Comparison of ENCODE assay signal across 8 cellular contexts in genomic region chr1:211875541-211875940, GRCh38.
"Had no signal": no experiment of that assay in that cellular context is flagged by ENCODE, and none has a peak within 500 bp of the region (broad histone marks: within the 10 kb centered on the region; RNA-seq: fewer than 3 reads in every experiment).

No MANE protein-coding gene starts in this region.

- FAIRE-seq: G401.6, GM12878, GM12891, GM12892, GM18507, GM19239 had no signal

- DNase-seq: GDM1, GF-D8 had no signal

- ATAC-seq: GM12878 had no signal

- H3K4me3 ChIP-seq: GM12878 had no signal
